Comparison of ENCODE assay signal across 26 cellular contexts in the genomic region with DNA sequence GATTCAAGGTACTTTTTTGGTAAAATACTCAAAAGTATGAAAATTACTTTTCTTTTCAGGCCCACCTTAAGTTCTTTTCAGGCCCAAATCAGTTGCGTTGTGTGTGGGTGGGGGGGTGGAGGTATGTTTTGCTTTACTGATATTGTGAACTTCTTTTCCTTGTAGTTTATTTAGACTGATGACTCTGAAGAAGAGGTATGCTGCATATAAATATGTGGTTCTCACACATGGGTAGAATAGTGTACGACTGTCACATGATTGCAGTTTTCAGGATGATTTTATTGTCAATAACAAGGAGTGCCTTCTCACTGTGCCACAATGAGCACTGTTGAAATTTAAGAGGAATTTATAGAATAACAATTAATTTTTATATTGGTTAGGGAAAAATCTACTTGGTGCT.
DNase-seq lines count a peak whose midpoint lies in the region; ATAC-seq, FAIRE-seq and TF ChIP-seq lines count a peak whose summit lies in the region.
"Had no signal": no experiment of that assay in that cellular context is flagged by ENCODE, and none has a peak within 500 bp of the region (broad histone marks: within the 10 kb centered on the region; RNA-seq: fewer than 3 reads in every experiment).

No MANE protein-coding gene starts in this region.

- H3K4me1 Mint-ChIP-seq in astrocyte (ENCODE audit: low read depth, unreplicated experiment) = peaks cover 11% of the 10 kb centered on the region
- H3K4me1 Mint-ChIP-seq in CD4-positive, alpha-beta T cell (ENCODE audit: low read depth) = peaks cover 32% of the 10 kb centered on the region

- no peak overlapping the region for H3K4me2 ChIP-seq in astrocyte (ENCODE audit: low read length)

- no peaks in the 10 kb centered on the region for H4K20me1 ChIP-seq in astrocyte (ENCODE audit: insufficient read depth, low read length)

- H3K27ac Mint-ChIP-seq in astrocyte (ENCODE audit: unreplicated experiment) = no peak overlapping the region
- no peak overlapping the region for H3K27ac Mint-ChIP-seq in CD4-positive, alpha-beta T cell

- H3K9me3 ChIP-seq in astrocyte (ENCODE audit: insufficient read depth, low read depth, low read length) (peaks cover 5% of the 10 kb centered on the region), prostate gland (no peaks in the 10 kb centered on the region)
- peaks cover 12% of the 10 kb centered on the region for H3K9me3 ChIP-seq in CD4-positive, alpha-beta T cell (ENCODE audit: control insufficient read depth, low read length)

- no peaks in the 10 kb centered on the region for H3K36me3 ChIP-seq in astrocyte (ENCODE audit: insufficient read depth, low read length)
- no peaks in the 10 kb centered on the region for H3K36me3 ChIP-seq in prostate gland
- H3K36me3 ChIP-seq: Peyer's patch had no signal

- H3K4me3 ChIP-seq in astrocyte (ENCODE audit: insufficient read depth, low read depth, low read length) (no peak overlapping the region), prostate gland (no peak overlapping the region)
- H3K4me3 ChIP-seq: Peyer's patch had no signal

- H3K27ac ChIP-seq in astrocyte (ENCODE audit: low read depth, low read length) (no peak overlapping the region), prostate gland (no peak overlapping the region)
- no peak overlapping the region for H3K27ac ChIP-seq in CD4-positive, alpha-beta T cell (ENCODE audit: low read depth, low read length)
- H3K27ac ChIP-seq: HL-60, Peyer's patch had no signal

- CTCF ChIA-PET in CD4-positive, alpha-beta T cell (lab: Charles Lee) = no interaction called here

- FAIRE-seq in astrocyte (lab: Jason Lieb, UNC) = no peak
- FAIRE-seq: GM12891, GM18507, H1, HepG2 had no signal

- H3K9me3 Mint-ChIP-seq in astrocyte (ENCODE audit: unreplicated experiment) = no peaks in the 10 kb centered on the region
- peaks cover 6% of the 10 kb centered on the region for H3K9me3 Mint-ChIP-seq in CD4-positive, alpha-beta T cell

- no peak overlapping the region for H3K9ac ChIP-seq in astrocyte (ENCODE audit: low read length)

- H2AFZ ChIP-seq in astrocyte (ENCODE audit: low read depth, low read length) = no peak overlapping the region

- intact Hi-C loops in CD4-positive, alpha-beta T cell (cut with DNase I, micrococcal nuclease) = loop anchor here in 1 of 2 experiments (10.0 kb wide), 1 partner anchor 520 kb away; a partner anchor contains a TSS
- intact Hi-C loops in prostate gland (cut with DNase I) = no loop called here

- no peaks in the 10 kb centered on the region for H3K79me2 ChIP-seq in astrocyte (ENCODE audit: insufficient read depth, low read length)

- TF ChIP-seq CTCF in astrocyte (IDR thresholded peaks at IDR 0.05; ENCODE audit: insufficient read depth, low read depth, low read length) = no peak
- TF ChIP-seq CTCF in GM10266 (IDR thresholded peaks at IDR 0.05; ENCODE audit: control insufficient read depth, insufficient read depth, low read depth, missing control alignments) = no peak
- TF ChIP-seq CTCF in CD4-positive, alpha-beta T cell (IDR thresholded peaks at IDR 0.05) = no peak
- TF ChIP-seq CTCF in prostate gland (IDR thresholded peaks at IDR 0.05) = no peak

- no peaks in the 10 kb centered on the region for H3K27me3 ChIP-seq in astrocyte (ENCODE audit: insufficient read depth, low read length)
- no peaks in the 10 kb centered on the region for H3K27me3 ChIP-seq in CD4-positive, alpha-beta T cell (ENCODE audit: control insufficient read depth, insufficient read depth, low read length)
- no peaks in the 10 kb centered on the region for H3K27me3 ChIP-seq in prostate gland (replicated peaks; ENCODE audit: insufficient read depth)
- H3K27me3 ChIP-seq: Peyer's patch had no signal

- WGBS in prostate gland = 89% methylated on average over 2 of the region's 2 CpGs

- H3K27me3 Mint-ChIP-seq in astrocyte (ENCODE audit: low read depth, unreplicated experiment) = no peaks in the 10 kb centered on the region
- no peaks in the 10 kb centered on the region for H3K27me3 Mint-ChIP-seq in CD4-positive, alpha-beta T cell

- no peak overlapping the region for H3K4me3 Mint-ChIP-seq in astrocyte (ENCODE audit: unreplicated experiment)
- H3K4me3 Mint-ChIP-seq in CD4-positive, alpha-beta T cell = no peak overlapping the region

- H3K4me1 ChIP-seq in astrocyte (ENCODE audit: insufficient read depth, low read length) (peaks cover 7% of the 10 kb centered on the region), prostate gland (replicated peaks) (no peaks in the 10 kb centered on the region)

- no peaks in the 10 kb centered on the region for H3K36me3 Mint-ChIP-seq in astrocyte (ENCODE audit: low read depth, unreplicated experiment)
- peaks cover 4% of the 10 kb centered on the region for H3K36me3 Mint-ChIP-seq in CD4-positive, alpha-beta T cell (ENCODE audit: low read depth)

- POLR2A ChIA-PET in CD4-positive, alpha-beta T cell (lab: Charles Lee) = interaction anchor here (2.6 kb wide), 1 partner anchor 12 kb away, joined by 10 read pairs; no protein-coding TSS in a partner anchor

- peak; percentile 60 for DNase-seq in AG08396 (ENCODE audit: low spot score)
- DNase-seq in HCEC 1CT = peak; percentile 81
- DNase-seq in astrocyte (ENCODE audit: low read depth) = peak; percentile 35
- DNase-seq in iris pigment epithelial cell (ENCODE audit: low read depth) = peak; percentile 68
- no peak for DNase-seq in GM10266 (ENCODE audit: extremely low spot score)
- no peak for DNase-seq in DMS79 treated with DMSO at 0.1 percent for 48 hours (lab: John Stamatoyannopoulos, UW)
- no peak for DNase-seq in CD4-positive, alpha-beta T cell
- no peak for DNase-seq in prostate gland (ENCODE audit: low spot score)
- DNase-seq: 8988T; AML-193; C1 segment of cervical spinal cord; KBM-7; NCI-H1105; NCI-H146; NCI-H2081; NCI-H2171; NCI-H345; NCI-H774; NK-92 treated with Interleukin-12 subunit alpha and Interleukin-12 subunit beta, amount 100 ng/mL, for 24 hours; Peyer's patch; T-helper 1 cell had no signal

- ATAC-seq in CD4-positive, alpha-beta T cell (ENCODE audit: poor library complexity) = no peak
- ATAC-seq: HepG2 had no signal

- TF ChIP-seq POLR2A in prostate gland (IDR thresholded peaks at IDR 0.05) = no peak

Comparison
In these comparisons a context has a peak if more than half of its experiments do, and no peak if none do; other contexts are left out.
1. DNase-seq: peak in AG08396 (single experiment), HCEC 1CT (single experiment), astrocyte (single experiment) and iris pigment epithelial cell (single experiment); none in GM10266 (single experiment), DMS79 treated with DMSO at 0.1 percent for 48 hours (single experiment), CD4-positive, alpha-beta T cell (0 of 10) and prostate gland (single experiment).